In the genomic region with DNA sequence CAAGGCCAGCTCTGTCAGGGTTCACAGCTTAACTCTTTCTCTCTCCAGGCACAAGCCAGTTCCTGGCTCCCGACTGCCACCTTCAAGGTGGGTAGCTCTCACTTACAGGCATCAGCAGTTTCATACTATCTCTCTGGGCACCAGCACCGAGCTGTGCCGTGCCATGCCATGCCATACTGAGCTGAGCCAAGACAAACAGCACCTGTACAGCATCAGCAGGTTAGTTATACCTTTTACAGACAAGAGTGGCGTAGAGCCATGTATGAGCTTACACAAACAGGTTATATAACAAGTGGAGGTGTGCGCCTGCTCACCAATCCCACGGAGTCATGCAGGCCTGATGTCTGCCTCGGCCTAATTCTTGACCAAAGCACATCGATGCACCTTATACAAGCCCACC, we compare ENCODE assay signal across 19 cellular contexts.
DNase-seq lines count a peak whose midpoint lies in the region; ATAC-seq and TF ChIP-seq lines count a peak whose summit lies in the region.
"Had no signal": no experiment of that assay in that cellular context is flagged by ENCODE, and none has a peak within 500 bp of the region (broad histone marks: within the 10 kb centered on the region; RNA-seq: fewer than 3 reads in every experiment).

No MANE protein-coding gene starts in this region.

- 79% methylated on average over 8 of the region's 8 CpGs for whole genome bisulfite sequencing in prostate gland

- no peaks in the 10 kb centered on the region for H3K27me3 Mint-ChIP-seq in activated CD8-positive, alpha-beta memory T cell treated with anti-CD3 and anti-CD28 coated beads, Interleukin-2, amount 10 ng/mL, durations not matched to agents 7 days and 5 days
- H3K27me3 Mint-ChIP-seq: B cell; CD4-positive, CD25-positive, alpha-beta regulatory T cell had no signal

- H3K36me3 ChIP-seq in prostate gland, result no peaks in the 10 kb centered on the region
- H3K36me3 ChIP-seq: BLaER1 treated with 17β-estradiol and CSF1 and Interleukin-3, amounts not matched to agents 10 nM and 100 nM had no signal

- H3K27me3 ChIP-seq in prostate gland (replicated peaks; ENCODE audit: insufficient read depth), result no peaks in the 10 kb centered on the region
- H3K27me3 ChIP-seq: BLaER1 treated with 17β-estradiol and CSF1 and Interleukin-3, amounts not matched to agents 10 nM and 100 nM had no signal

- H3K4me3 Mint-ChIP-seq in activated CD8-positive, alpha-beta memory T cell treated with anti-CD3 and anti-CD28 coated beads, Interleukin-2, amount 10 ng/mL, durations not matched to agents 7 days and 5 days, result no peak overlapping the region
- H3K4me3 Mint-ChIP-seq: B cell; CD4-positive, CD25-positive, alpha-beta regulatory T cell; CD8-positive, alpha-beta memory T cell; H9 had no signal

- ATAC-seq in activated CD8-positive, alpha-beta memory T cell treated with anti-CD3 and anti-CD28 coated beads, Interleukin-2, amount 10 ng/mL, durations not matched to agents 7 days and 5 days, result no peak
- ATAC-seq: GM12878 had no signal

- no peak overlapping the region for H3K4me3 ChIP-seq in prostate gland
- H3K4me3 ChIP-seq: BLaER1 treated with 17β-estradiol and CSF1 and Interleukin-3, amounts not matched to agents 10 nM and 100 nM; GM12878 had no signal

- H3K36me3 Mint-ChIP-seq in activated CD8-positive, alpha-beta memory T cell treated with anti-CD3 and anti-CD28 coated beads, Interleukin-2, amount 10 ng/mL, durations not matched to agents 7 days and 5 days, result no peaks in the 10 kb centered on the region
- H3K36me3 Mint-ChIP-seq: CD4-positive, CD25-positive, alpha-beta regulatory T cell; CD8-positive, alpha-beta memory T cell had no signal

- H3K9me3 Mint-ChIP-seq in activated CD8-positive, alpha-beta memory T cell treated with anti-CD3 and anti-CD28 coated beads, Interleukin-2, amount 10 ng/mL, durations not matched to agents 7 days and 5 days (ENCODE audit: low read depth), result peaks cover 2% of the 10 kb centered on the region

- intact Hi-C loops in prostate gland (cut with DNase I), result no loop called here

- H3K27ac Mint-ChIP-seq in activated CD8-positive, alpha-beta memory T cell treated with anti-CD3 and anti-CD28 coated beads, Interleukin-2, amount 10 ng/mL, durations not matched to agents 7 days and 5 days, result no peak overlapping the region
- H3K27ac Mint-ChIP-seq: B cell; CD4-positive, CD25-positive, alpha-beta regulatory T cell; H9 had no signal

- H3K27ac ChIP-seq in VCaP, result peak overlapping the region; percentile 51; the same call in 1 of the 2 replicates
- no peak overlapping the region for H3K27ac ChIP-seq in prostate gland
- H3K27ac ChIP-seq: BLaER1 treated with 17β-estradiol and CSF1 and Interleukin-3, amounts not matched to agents 10 nM and 100 nM had no signal

- no peak for TF ChIP-seq POLR2A in prostate gland (IDR thresholded peaks at IDR 0.05)

- H3K9me3 ChIP-seq in prostate gland, result no peaks in the 10 kb centered on the region

- CTCF ChIA-PET in activated CD8-positive, alpha-beta memory T cell treated with anti-CD3 and anti-CD28 coated beads, Interleukin-2, amount 10 ng/mL, durations not matched to agents 7 days and 5 days (lab: Charles Lee), result no interaction called here

- TF ChIP-seq CTCF in VCaP (conservative IDR thresholded peaks at IDR 0.05) (no peak), prostate gland (IDR thresholded peaks at IDR 0.05) (no peak)

- H3K4me1 ChIP-seq in prostate gland (replicated peaks), result no peaks in the 10 kb centered on the region

- no peaks in the 10 kb centered on the region for H3K4me1 Mint-ChIP-seq in activated CD8-positive, alpha-beta memory T cell treated with anti-CD3 and anti-CD28 coated beads, Interleukin-2, amount 10 ng/mL, durations not matched to agents 7 days and 5 days
- H3K4me1 Mint-ChIP-seq: B cell; CD8-positive, alpha-beta memory T cell; H9 had no signal

- peak; percentile 91 for DNase-seq in NCI-H2029 (lab: John Stamatoyannopoulos, UW)
- peak; percentile 36 for DNase-seq in NCI-H2196 treated with DMSO at 0.1 percent for 48 hours (lab: John Stamatoyannopoulos, UW; ENCODE audit: unreplicated experiment)
- peak; percentile 34 for DNase-seq in prostate gland (ENCODE audit: low spot score)
- DNase-seq in activated CD8-positive, alpha-beta memory T cell treated with anti-CD3 and anti-CD28 coated beads, Interleukin-2, amount 10 ng/mL, durations not matched to agents 7 days and 5 days, result no peak
- no peak for DNase-seq in NCI-H345 (lab: John Stamatoyannopoulos, UW)
- DNase-seq in C1 segment of cervical spinal cord (lab: John Stamatoyannopoulos, UW), result no peak
- DNase-seq: CD4-positive, CD25-positive, alpha-beta regulatory T cell; CD8-positive, alpha-beta memory T cell; COR-L47; DMS 273 treated with DMSO at 0.1 percent for 48 hours; DMS53; DND-41; EL; H9; IMR-90 had no signal

Comparison
In these comparisons a context has a peak if more than half of its experiments do, and no peak if none do; other contexts are left out.
1. DNase-seq: peak in NCI-H2029 (single experiment), NCI-H2196 treated with DMSO at 0.1 percent for 48 hours (single experiment) and prostate gland (single experiment); none in activated CD8-positive, alpha-beta memory T cell treated with anti-CD3 and anti-CD28 coated beads, Interleukin-2, amount 10 ng/mL, durations not matched to agents 7 days and 5 days (single experiment), NCI-H345 (single experiment) and C1 segment of cervical spinal cord (0 of 14).